2 cellular contexts compared by ENCODE assay signal in the genomic region with DNA sequence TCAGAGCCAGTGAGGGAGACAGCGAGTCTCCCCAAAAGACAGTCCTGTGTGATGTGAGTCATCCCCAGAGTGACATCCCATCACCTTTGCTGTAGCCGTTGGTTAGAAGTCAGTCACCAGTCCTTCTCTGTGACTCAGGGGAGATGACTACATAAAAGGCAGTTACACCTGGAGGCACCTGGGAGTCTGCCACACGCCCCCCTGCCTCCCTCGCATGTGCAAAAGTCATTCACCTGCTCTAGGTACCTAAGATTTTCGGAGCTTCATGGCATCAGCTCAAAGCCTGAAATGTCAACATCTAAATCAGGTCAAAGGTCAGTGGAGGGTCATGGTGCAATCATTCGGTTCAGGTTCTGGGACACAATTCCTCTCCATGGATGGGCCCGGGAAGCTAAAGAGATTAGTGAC.
TF ChIP-seq lines count a peak whose summit lies in the region.

No MANE protein-coding gene starts in this region.

TF ChIP-seq in K562, 482 proteins besides CTCF, POLR2A, EP300 and RAD21 (continued from another document):
- TF ChIP-seq, protein P1, sequence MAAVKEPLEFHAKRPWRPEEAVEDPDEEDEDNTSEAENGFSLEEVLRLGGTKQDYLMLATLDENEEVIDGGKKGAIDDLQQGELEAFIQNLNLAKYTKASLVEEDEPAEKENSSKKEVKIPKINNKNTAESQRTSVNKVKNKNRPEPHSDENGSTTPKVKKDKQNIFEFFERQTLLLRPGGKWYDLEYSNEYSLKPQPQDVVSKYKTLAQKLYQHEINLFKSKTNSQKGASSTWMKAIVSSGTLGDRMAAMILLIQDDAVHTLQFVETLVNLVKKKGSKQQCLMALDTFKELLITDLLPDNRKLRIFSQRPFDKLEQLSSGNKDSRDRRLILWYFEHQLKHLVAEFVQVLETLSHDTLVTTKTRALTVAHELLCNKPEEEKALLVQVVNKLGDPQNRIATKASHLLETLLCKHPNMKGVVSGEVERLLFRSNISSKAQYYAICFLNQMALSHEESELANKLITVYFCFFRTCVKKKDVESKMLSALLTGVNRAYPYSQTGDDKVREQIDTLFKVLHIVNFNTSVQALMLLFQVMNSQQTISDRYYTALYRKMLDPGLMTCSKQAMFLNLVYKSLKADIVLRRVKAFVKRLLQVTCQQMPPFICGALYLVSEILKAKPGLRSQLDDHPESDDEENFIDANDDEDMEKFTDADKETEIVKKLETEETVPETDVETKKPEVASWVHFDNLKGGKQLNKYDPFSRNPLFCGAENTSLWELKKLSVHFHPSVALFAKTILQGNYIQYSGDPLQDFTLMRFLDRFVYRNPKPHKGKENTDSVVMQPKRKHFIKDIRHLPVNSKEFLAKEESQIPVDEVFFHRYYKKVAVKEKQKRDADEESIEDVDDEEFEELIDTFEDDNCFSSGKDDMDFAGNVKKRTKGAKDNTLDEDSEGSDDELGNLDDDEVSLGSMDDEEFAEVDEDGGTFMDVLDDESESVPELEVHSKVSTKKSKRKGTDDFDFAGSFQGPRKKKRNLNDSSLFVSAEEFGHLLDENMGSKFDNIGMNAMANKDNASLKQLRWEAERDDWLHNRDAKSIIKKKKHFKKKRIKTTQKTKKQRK (IDR thresholded peaks at IDR 0.05; ENCODE audit: borderline replicate concordance, low read depth, low read length), result no peak
- TF ChIP-seq ZNF134 (CRISPR knock-in tag; conservative IDR thresholded peaks at IDR 0.05), result no peak
- peak; percentile 36; the same call in 1 of the 2 replicates for TF ChIP-seq CEBPB (tag; IDR thresholded peaks at IDR 0.05)
- TF ChIP-seq PTBP1 (IDR thresholded peaks at IDR 0.05; ENCODE audit: low read depth, low read length), result no peak
- no peak for TF ChIP-seq SREBF1 (IDR thresholded peaks at IDR 0.05; ENCODE audit: borderline replicate concordance, low read depth, low read length)
- TF ChIP-seq FOSL1 (tag; conservative IDR thresholded peaks at IDR 0.05), result peak; percentile 61; the same call in 1 of the 2 replicates
- TF ChIP-seq NR2C1 (IDR thresholded peaks at IDR 0.05), result peak; percentile 57
- peak; percentile 73 for TF ChIP-seq NR2C1 (tag; IDR thresholded peaks at IDR 0.05)
- TF ChIP-seq, protein P2, sequence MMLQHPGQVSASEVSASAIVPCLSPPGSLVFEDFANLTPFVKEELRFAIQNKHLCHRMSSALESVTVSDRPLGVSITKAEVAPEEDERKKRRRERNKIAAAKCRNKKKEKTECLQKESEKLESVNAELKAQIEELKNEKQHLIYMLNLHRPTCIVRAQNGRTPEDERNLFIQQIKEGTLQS (IDR thresholded peaks at IDR 0.05), result peak; percentile 45; the same call in 1 of the 2 replicates
- TF ChIP-seq, protein P2 (CRISPR knock-in tag; conservative IDR thresholded peaks at IDR 0.05), result no peak
- TF ChIP-seq NR2C2 (CRISPR knock-in tag; IDR thresholded peaks at IDR 0.05), result no peak
- TF ChIP-seq NR2C2 (tag; IDR thresholded peaks at IDR 0.05), result peak; percentile 46; the same call in 1 of the 2 replicates
- TF ChIP-seq TSC22D4 (tag; IDR thresholded peaks at IDR 0.05), result no peak
- no peak for TF ChIP-seq ELF2 (CRISPR knock-in tag; IDR thresholded peaks at IDR 0.05)
- no peak for TF ChIP-seq PML (IDR thresholded peaks at IDR 0.05; ENCODE audit: low read length)
- no peak for TF ChIP-seq TRIM28 (IDR thresholded peaks at IDR 0.05)
- no peak for TF ChIP-seq ZC3H4 (CRISPR knock-in tag; IDR thresholded peaks at IDR 0.05; ENCODE audit: borderline replicate concordance)

TF ChIP-seq in SK-N-SH, 30 proteins besides CTCF, POLR2A, EP300 and RAD21 (continued from another document):
- TF ChIP-seq, protein P3, sequence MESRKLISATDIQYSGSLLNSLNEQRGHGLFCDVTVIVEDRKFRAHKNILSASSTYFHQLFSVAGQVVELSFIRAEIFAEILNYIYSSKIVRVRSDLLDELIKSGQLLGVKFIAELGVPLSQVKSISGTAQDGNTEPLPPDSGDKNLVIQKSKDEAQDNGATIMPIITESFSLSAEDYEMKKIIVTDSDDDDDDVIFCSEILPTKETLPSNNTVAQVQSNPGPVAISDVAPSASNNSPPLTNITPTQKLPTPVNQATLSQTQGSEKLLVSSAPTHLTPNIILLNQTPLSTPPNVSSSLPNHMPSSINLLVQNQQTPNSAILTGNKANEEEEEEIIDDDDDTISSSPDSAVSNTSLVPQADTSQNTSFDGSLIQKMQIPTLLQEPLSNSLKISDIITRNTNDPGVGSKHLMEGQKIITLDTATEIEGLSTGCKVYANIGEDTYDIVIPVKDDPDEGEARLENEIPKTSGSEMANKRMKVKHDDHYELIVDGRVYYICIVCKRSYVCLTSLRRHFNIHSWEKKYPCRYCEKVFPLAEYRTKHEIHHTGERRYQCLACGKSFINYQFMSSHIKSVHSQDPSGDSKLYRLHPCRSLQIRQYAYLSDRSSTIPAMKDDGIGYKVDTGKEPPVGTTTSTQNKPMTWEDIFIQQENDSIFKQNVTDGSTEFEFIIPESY (IDR thresholded peaks at IDR 0.05; ENCODE audit: borderline replicate concordance, low read depth), result no peak
- no peak for TF ChIP-seq RCOR1 (IDR thresholded peaks at IDR 0.05; ENCODE audit: low read length)
- no peak for TF ChIP-seq YY1 (IDR thresholded peaks at IDR 0.05; ENCODE audit: low read depth)
- TF ChIP-seq NFIC (IDR thresholded peaks at IDR 0.05; ENCODE audit: borderline replicate concordance), result no peak
- TF ChIP-seq MXI1 (IDR thresholded peaks at IDR 0.05; ENCODE audit: low read depth, low read length), result no peak
- no peak for TF ChIP-seq TEAD4 (IDR thresholded peaks at IDR 0.05; ENCODE audit: borderline replicate concordance, insufficient read depth)
- TF ChIP-seq FOSL2 (IDR thresholded peaks at IDR 0.05; ENCODE audit: borderline replicate concordance, low read depth), result no peak
